ENCODE assay signal across 22 cellular contexts in the genomic region with DNA sequence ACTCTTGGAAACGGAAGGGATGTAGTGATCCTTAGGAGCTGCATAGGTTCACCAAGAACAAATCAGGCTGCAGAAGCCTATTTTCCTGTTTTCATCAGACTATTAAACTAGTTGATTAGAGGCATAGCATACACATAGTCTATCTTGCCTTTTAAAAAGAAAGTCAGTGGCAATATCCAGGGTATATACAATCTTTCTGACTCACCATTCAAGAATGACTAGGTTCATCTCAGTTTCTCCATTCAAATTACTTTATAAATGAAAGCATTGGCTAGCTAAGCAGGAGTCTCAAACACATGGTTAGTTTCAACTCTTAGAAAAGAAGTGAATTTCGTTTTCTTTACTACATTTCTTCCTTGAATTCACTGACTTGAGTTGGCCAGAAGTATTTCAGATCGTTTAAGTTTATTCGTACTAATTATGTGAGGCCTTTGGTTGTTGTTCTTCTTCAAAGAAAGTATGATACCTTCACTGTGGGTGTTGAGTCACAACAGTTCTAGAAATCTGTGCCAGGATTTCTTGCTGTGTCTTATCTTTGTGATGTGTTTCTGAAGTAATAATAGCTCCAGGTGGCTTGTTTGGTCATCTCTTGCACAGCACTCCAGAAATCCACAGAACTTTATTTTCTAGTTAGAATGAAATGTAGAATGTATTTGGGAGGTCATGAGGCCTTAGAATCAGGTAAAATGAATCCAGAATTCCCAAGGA.
DNase-seq lines count a peak whose midpoint lies in the region; ATAC-seq, FAIRE-seq and TF ChIP-seq lines count a peak whose summit lies in the region.
"Had no signal": no experiment of that assay in that cellular context is flagged by ENCODE, and none has a peak within 500 bp of the region (broad histone marks: within the 10 kb centered on the region; RNA-seq: fewer than 3 reads in every experiment).

No MANE protein-coding gene starts in this region.

- no peak for TF ChIP-seq EP300 in sigmoid colon (IDR thresholded peaks at IDR 0.05)

- dilution Hi-C loops in endothelial cell of umbilical vein (cut with MboI; ENCODE audit: extremely low pct_ligation_motif_present, low sequenced_read_pairs), result no loop called here

- ATAC-seq in HCT116, result no peak
- ATAC-seq in activated T-helper 17 cell treated with anti-CD3 and anti-CD28 coated beads, Interleukin-2, amount 50 U/mL, for 72 hours (replicated peaks), result peak; percentile 85
- no peak for ATAC-seq in GM18870 (IDR thresholded peaks at IDR 0.05; ENCODE audit: unreplicated experiment)
- ATAC-seq in HG03520 (IDR thresholded peaks at IDR 0.05; ENCODE audit: unreplicated experiment), result no peak

- TF ChIP-seq RAD21 in HCT116 (IDR thresholded peaks at IDR 0.05; ENCODE audit: low read depth), result no peak

- 55 to 64% methylated on average over 4 of the region's 4 CpGs for WGBS in lower leg skin, 2 donors
- 76 to 82% methylated on average over 4 of the region's 4 CpGs for WGBS in sigmoid colon, 2 donors

- RAD21 ChIA-PET in HCT116 (lab: Charles Lee; ENCODE audit: low non-redundant PET in 1 of 2, low total read pairs in 2 of 2, uncharacterized antibody in 2 of 2, unreplicated experiment in 2 of 2), result no interaction called here

- peak; percentile 2 for DNase-seq in EL
- no peak for DNase-seq in HCT116 (ENCODE audit: low read depth, low spot score)
- no peak for DNase-seq in endothelial cell of umbilical vein (ENCODE audit: low read depth, low spot score)
- DNase-seq in lower leg skin (ENCODE audit: low spot score in 2 of 2), result no peak
- no peak for DNase-seq in sigmoid colon
- DNase-seq: CD4-positive, alpha-beta memory T cell; Karpas-422; MG63; NCI-H1048; NCI-H146; NCI-H2029 treated with DMSO at 0.1 percent for 48 hours; NCI-H2171; NCI-H446; NCI-H69; Peyer's patch had no signal

- H3K4me1 Mint-ChIP-seq in activated T-helper 17 cell treated with anti-CD3 and anti-CD28 coated beads, Interleukin-2, amount 50 U/mL, for 72 hours, result no peaks in the 10 kb centered on the region
- H3K4me1 Mint-ChIP-seq: CD4-positive, alpha-beta memory T cell; IgD-negative memory B cell had no signal

- no peak for TF ChIP-seq POLR2A in HCT116 (IDR thresholded peaks at IDR 0.05; ENCODE audit: borderline replicate concordance, extremely low read depth, insufficient read depth, insufficient read length)
- TF ChIP-seq POLR2A in endothelial cell of umbilical vein (IDR thresholded peaks at IDR 0.05; ENCODE audit: low read depth, low read length), result no peak
- no peak for TF ChIP-seq POLR2A in lower leg skin (IDR thresholded peaks at IDR 0.05)
- no peak for TF ChIP-seq POLR2A in sigmoid colon (IDR thresholded peaks at IDR 0.05)

- H3K27ac Mint-ChIP-seq in activated T-helper 17 cell treated with anti-CD3 and anti-CD28 coated beads, Interleukin-2, amount 50 U/mL, for 72 hours, result no peak overlapping the region
- H3K27ac Mint-ChIP-seq: CD4-positive, alpha-beta memory T cell; IgD-negative memory B cell had no signal

- CTCF ChIA-PET in HCT116 (lab: Charles Lee), result no interaction called here
- CTCF ChIA-PET in endothelial cell of umbilical vein (lab: Charles Lee), result interaction anchor here (0.6 kb wide), 1 partner anchor 69 kb away, joined by 3 read pairs; no protein-coding TSS in a partner anchor

- H3K36me3 Mint-ChIP-seq in activated T-helper 17 cell treated with anti-CD3 and anti-CD28 coated beads, Interleukin-2, amount 50 U/mL, for 72 hours (ENCODE audit: low read depth), result no peaks in the 10 kb centered on the region
- H3K36me3 Mint-ChIP-seq: CD4-positive, alpha-beta memory T cell; IgD-negative memory B cell had no signal

- H3K27me3 ChIP-seq in HCT116 (ENCODE audit: insufficient read depth, low read length), result no peaks in the 10 kb centered on the region
- no peaks in the 10 kb centered on the region for H3K27me3 ChIP-seq in endothelial cell of umbilical vein (ENCODE audit: control insufficient read depth in 2 of 2, insufficient read depth in 2 of 2, low read length in 2 of 2)
- H3K27me3 ChIP-seq in sigmoid colon, result no peaks in the 10 kb centered on the region
- H3K27me3 ChIP-seq: MG63, Peyer's patch had no signal

- no peak overlapping the region for H3K9ac ChIP-seq in HCT116 (ENCODE audit: low read length)
- no peak overlapping the region for H3K9ac ChIP-seq in endothelial cell of umbilical vein (replicated peaks; ENCODE audit: extremely low read depth, insufficient read depth, low read length)
- H3K9ac ChIP-seq: BLaER1 had no signal

- 0 out of 2 replicates have a peak overlapping the region, but pooled peaks have one; percentile 14 for H3K4me2 ChIP-seq in HCT116 (ENCODE audit: low read length)
- H3K4me2 ChIP-seq in endothelial cell of umbilical vein (ENCODE audit: insufficient read depth, low read length), result no peak overlapping the region
- H3K4me2 ChIP-seq: BLaER1 had no signal

- H3K9me1 ChIP-seq in endothelial cell of umbilical vein (replicated peaks; ENCODE audit: control insufficient read depth, extremely low read depth, insufficient read depth, low read length), result no peaks in the 10 kb centered on the region

- POLR2A ChIA-PET in HCT116 (lab: Charles Lee) (no interaction called here), endothelial cell of umbilical vein (lab: Charles Lee) (no interaction called here)

- BruUV-seq in HCT116 (replicated peaks; lab: Mats Ljungman, UMichigan) (no TSS peak), endothelial cell of umbilical vein (replicated peaks; lab: Mats Ljungman, UMichigan) (no TSS peak)

- intact Hi-C loops in HCT116 (cut with micrococcal nuclease) (no loop called here), endothelial cell of umbilical vein (cut with micrococcal nuclease) (no loop called here), lower leg skin (cut with DNase I; ENCODE audit: low total_unique reads) (no loop called here), sigmoid colon (cut with DNase I) (no loop called here)

- no peak overlapping the region for H2AFZ ChIP-seq in HCT116 (ENCODE audit: low read depth, low read length, poor library complexity, severe bottlenecking)
- no peak overlapping the region for H2AFZ ChIP-seq in endothelial cell of umbilical vein (ENCODE audit: low read depth, low read length)

- FAIRE-seq in endothelial cell of umbilical vein (lab: Jason Lieb, UNC), result peak; percentile 26
- FAIRE-seq: GM12892, GM18507 had no signal

- H3K9me2 ChIP-seq in HCT116 (ENCODE audit: insufficient read depth), result no peaks in the 10 kb centered on the region

- H3K9me3 ChIP-seq in HCT116 (ENCODE audit: control insufficient read depth in 1 of 2, insufficient read depth in 1 of 2, low read depth in 1 of 2, low read length in 2 of 2) (no peaks in the 10 kb centered on the region), endothelial cell of umbilical vein (replicated peaks; ENCODE audit: control insufficient read depth, insufficient read depth, low read length) (no peaks in the 10 kb centered on the region), sigmoid colon (no peaks in the 10 kb centered on the region)
- H3K9me3 ChIP-seq: BLaER1, MG63, Peyer's patch had no signal

- H3K27ac ChIP-seq in HCT116 (ENCODE audit: low read depth, low read length) (no peak overlapping the region), endothelial cell of umbilical vein (ENCODE audit: insufficient read depth, low read depth, low read length) (no peak overlapping the region), sigmoid colon (no peak overlapping the region)
- H3K27ac ChIP-seq: BLaER1, Peyer's patch had no signal

- H3K36me3 ChIP-seq in HCT116 (ENCODE audit: control insufficient read depth in 1 of 2, insufficient read depth in 2 of 2, low read length in 2 of 2), result no peaks in the 10 kb centered on the region
- no peaks in the 10 kb centered on the region for H3K36me3 ChIP-seq in endothelial cell of umbilical vein (ENCODE audit: control insufficient read depth in 2 of 2, extremely low read depth in 1 of 2, insufficient read depth in 2 of 2, low read length in 2 of 2)
- H3K36me3 ChIP-seq in sigmoid colon, result no peaks in the 10 kb centered on the region
- H3K36me3 ChIP-seq: BLaER1, MG63, Peyer's patch had no signal

- no peaks in the 10 kb centered on the region for H3K27me3 Mint-ChIP-seq in activated T-helper 17 cell treated with anti-CD3 and anti-CD28 coated beads, Interleukin-2, amount 50 U/mL, for 72 hours
- H3K27me3 Mint-ChIP-seq: CD4-positive, alpha-beta memory T cell; IgD-negative memory B cell had no signal

- no peaks in the 10 kb centered on the region for H4K20me1 ChIP-seq in HCT116 (ENCODE audit: insufficient read depth)
- no peaks in the 10 kb centered on the region for H4K20me1 ChIP-seq in endothelial cell of umbilical vein (replicated peaks; ENCODE audit: control insufficient read depth, extremely low read depth, insufficient read depth, low read length)

- no peak for TF ChIP-seq CTCF in HCT116 (IDR thresholded peaks at IDR 0.05 in 2 of 3, conservative IDR thresholded peaks at IDR 0.05 in 1 of 3; ENCODE audit: borderline replicate concordance in 1 of 3, insufficient read depth in 1 of 3, low read depth in 2 of 3, low read length in 2 of 3)
- no peak for TF ChIP-seq CTCF in endothelial cell of umbilical vein (IDR thresholded peaks at IDR 0.05; ENCODE audit: extremely low read depth in 1 of 2, insufficient read depth in 1 of 2, low read depth in 1 of 2, low read length in 2 of 2)
- no peak for TF ChIP-seq CTCF in lower leg skin (IDR thresholded peaks at IDR 0.05)
- no peak for TF ChIP-seq CTCF in sigmoid colon (IDR thresholded peaks at IDR 0.05)

- H3K9me3 Mint-ChIP-seq in activated T-helper 17 cell treated with anti-CD3 and anti-CD28 coated beads, Interleukin-2, amount 50 U/mL, for 72 hours, result no peaks in the 10 kb centered on the region
- H3K9me3 Mint-ChIP-seq: CD4-positive, alpha-beta memory T cell; IgD-negative memory B cell had no signal

- peaks cover 0 to 3% of the 10 kb centered on the region in 2 experiments; a peak in 1 of 4 replicates for H3K4me1 ChIP-seq in HCT116 (ENCODE audit: control insufficient read depth in 1 of 2, insufficient read depth in 2 of 2, low read length in 2 of 2)
- H3K4me1 ChIP-seq in endothelial cell of umbilical vein (ENCODE audit: control insufficient read depth, extremely low read depth, insufficient read depth, low read length), result no peaks in the 10 kb centered on the region
- H3K4me1 ChIP-seq in sigmoid colon, result no peaks in the 10 kb centered on the region
- H3K4me1 ChIP-seq: BLaER1, Peyer's patch had no signal

- no peak overlapping the region for H3K4me3 Mint-ChIP-seq in activated T-helper 17 cell treated with anti-CD3 and anti-CD28 coated beads, Interleukin-2, amount 50 U/mL, for 72 hours
- H3K4me3 Mint-ChIP-seq: CD4-positive, alpha-beta memory T cell; IgD-negative memory B cell had no signal

- no peaks in the 10 kb centered on the region for H3K79me2 ChIP-seq in HCT116 (ENCODE audit: insufficient read depth, low read length)
- H3K79me2 ChIP-seq in endothelial cell of umbilical vein (ENCODE audit: control insufficient read depth, insufficient read depth, low read length), result no peaks in the 10 kb centered on the region

- no peak overlapping the region for H3K4me3 ChIP-seq in HCT116 (replicated peaks in 1 of 2; ENCODE audit: low read depth in 1 of 2, low read length in 2 of 2)
- H3K4me3 ChIP-seq in endothelial cell of umbilical vein (replicated peaks in 1 of 3; ENCODE audit: insufficient read depth in 1 of 3, low read depth in 1 of 3, low read length in 3 of 3), result no peak overlapping the region
- H3K4me3 ChIP-seq in lower leg skin (ENCODE audit: low read depth, poor library complexity, severe bottlenecking), result no peak overlapping the region
- H3K4me3 ChIP-seq in sigmoid colon, result no peak overlapping the region
- H3K4me3 ChIP-seq: BLaER1, MG63, Peyer's patch had no signal
